In the genomic region with DNA sequence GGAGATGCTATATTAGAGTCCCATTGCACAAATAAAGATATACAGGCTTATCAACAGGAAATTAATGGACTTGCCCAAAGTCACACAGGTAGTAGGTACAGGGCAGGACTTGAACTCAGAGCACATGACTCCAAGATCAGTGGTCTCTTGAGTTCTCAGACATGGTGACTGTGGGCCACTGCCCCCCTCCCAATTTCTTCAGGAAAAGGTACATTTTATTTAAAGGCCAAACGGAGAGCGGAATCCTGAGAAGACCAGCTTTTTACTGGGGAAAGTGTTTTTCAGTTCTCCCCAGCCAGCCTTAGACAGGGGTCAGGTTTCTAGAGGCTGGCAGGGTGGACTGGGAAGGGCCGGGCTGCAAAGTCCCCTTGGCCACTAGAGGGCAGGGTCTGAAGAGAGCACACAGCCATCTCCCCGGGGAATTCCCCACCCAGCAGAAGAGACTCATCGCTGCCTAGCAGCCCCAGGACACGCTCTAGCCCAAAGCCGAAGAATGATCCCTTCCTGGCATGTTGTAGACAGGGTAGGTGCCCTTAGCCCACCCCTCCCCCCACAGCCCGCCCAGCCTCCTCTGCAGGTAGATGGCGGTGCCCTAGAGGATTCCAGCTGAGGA, we compare ENCODE assay signal across 8 cellular contexts. TPM values are rescaled to one million over a fixed set of nuclear protein-coding genes. Genes with fewer than 3 reads are reported as not detected.
DNase-seq lines count a peak whose midpoint lies in the region; ATAC-seq and TF ChIP-seq lines count a peak whose summit lies in the region.

No MANE protein-coding gene starts in this region.

- no peaks in the 10 kb centered on the region for H3K9me3 ChIP-seq in HEK293 (ENCODE audit: control insufficient read depth, insufficient read depth, low read depth, low read length)
- no peaks in the 10 kb centered on the region for H3K9me3 ChIP-seq in adrenal gland (replicated peaks in 1 of 3)
- H3K9me3 ChIP-seq in gastrocnemius medialis = no peaks in the 10 kb centered on the region

- H3K4me3 ChIP-seq in HEK293 (ENCODE audit: low read depth, low read length) (no peak overlapping the region), NB4 (ENCODE audit: low read depth, low read length) (no peak overlapping the region), adrenal gland (no peak overlapping the region), gastrocnemius medialis (no peak overlapping the region)

- TF ChIP-seq POLR2A in NB4 (IDR thresholded peaks at IDR 0.05; ENCODE audit: extremely low read depth, insufficient read length) (no peak), adrenal gland (IDR thresholded peaks at IDR 0.05) (no peak), gastrocnemius medialis (IDR thresholded peaks at IDR 0.05) (no peak)

- intact Hi-C loops in adrenal gland (cut with DNase I) = loop anchor here (5.0 to 10.0 kb wide), 5 partner anchors 48 to 252 kb away; no protein-coding TSS in a partner anchor
- intact Hi-C loops in left ventricle myocardium superior (cut with micrococcal nuclease) = loop anchor here (10.0 kb wide), 2 partner anchors 254 to 376 kb away; no protein-coding TSS in a partner anchor
- intact Hi-C loops in gastrocnemius medialis (cut with DNase I; ENCODE audit: low total_unique reads) = loop anchor here (1.0 to 5.0 kb wide), 3 partner anchors 40 to 252 kb away; no protein-coding TSS in a partner anchor

- ATAC-seq in left ventricle myocardium superior = peak; percentile 96
- peak; percentile 92 to 97 for ATAC-seq in gastrocnemius medialis

- peaks cover 0 to 34% of the 10 kb centered on the region in 2 experiments; a peak in 2 of 3 replicates for H3K36me3 ChIP-seq in HEK293 (ENCODE audit: control insufficient read depth in 2 of 2, insufficient read depth in 1 of 2, low read length in 2 of 2)
- no peaks in the 10 kb centered on the region for H3K36me3 ChIP-seq in adrenal gland (replicated peaks in 1 of 2)
- H3K36me3 ChIP-seq in gastrocnemius medialis = no peaks in the 10 kb centered on the region

- DNase-seq in GM10266 (ENCODE audit: extremely low spot score) (peak; percentile 82), NB4 (ENCODE audit: low read depth) (peak; percentile 78), T-helper 1 cell (peak; percentile 57 to 75 (median 69)), adrenal gland (peak; percentile 69 to 86 (median 81)), left ventricle myocardium superior (peak; percentile 64), gastrocnemius medialis (peak; percentile 52 to 78), middle frontal gyrus (ENCODE audit: extremely low spot score, low spot score) (no peak)

- H3K4me1 ChIP-seq in HEK293 (ENCODE audit: control insufficient read depth, insufficient read depth, low read length) = no peaks in the 10 kb centered on the region
- no peaks in the 10 kb centered on the region for H3K4me1 ChIP-seq in adrenal gland (replicated peaks in 1 of 2)
- peaks cover 6 to 7% of the 10 kb centered on the region in 2 donors for H3K4me1 ChIP-seq in gastrocnemius medialis

- H3K27ac ChIP-seq in HEK293 (ENCODE audit: extremely low read depth, low read depth, low read length) (no peak overlapping the region), adrenal gland (no peak overlapping the region), gastrocnemius medialis (no peak overlapping the region)

- TF ChIP-seq CTCF in GM10266 (IDR thresholded peaks at IDR 0.05; ENCODE audit: control insufficient read depth, insufficient read depth, low read depth, missing control alignments) (peak; percentile 83), HEK293 (tag by site-specific recombination; IDR thresholded peaks at IDR 0.05) (peak; percentile 66), NB4 (IDR thresholded peaks at IDR 0.05; ENCODE audit: low read depth, low read length) (peak; percentile 79), adrenal gland (IDR thresholded peaks at IDR 0.05) (peak; percentile 66 to 81 (median 76)), gastrocnemius medialis (IDR thresholded peaks at IDR 0.05 in 4 of 5, conservative IDR thresholded peaks at IDR 0.05 in 1 of 5) (peak; percentile 73 to 87 (median 76))

- CTCF ChIA-PET in HEK293 (lab: Yijun Ruan, JAX) = interaction anchor here (0.6 to 3.4 kb wide), 31 partner anchors 9 to 252 kb away, joined by 3 to 32 read pairs (median 4); no protein-coding TSS in a partner anchor

- 41 to 81% (median 55%) methylated on average over 3 to 9 of the region's 9 CpGs for WGBS in adrenal gland, 4 donors

- in situ Hi-C loops in gastrocnemius medialis (cut with MboI; ENCODE audit: low sequenced_read_pairs in 4 of 4) = loop anchor here in 2 of 4 donors (10.0 to 25.0 kb wide), 3 partner anchors 54 to 378 kb away; no protein-coding TSS in a partner anchor

- POLR2A ChIA-PET in HEK293 (lab: Yijun Ruan, JAX) = no interaction called here

- no peaks in the 10 kb centered on the region for H3K27me3 ChIP-seq in adrenal gland
- no peaks in the 10 kb centered on the region for H3K27me3 ChIP-seq in gastrocnemius medialis

TF ChIP-seq in HEK293, 187 proteins besides CTCF, POLR2A, EP300 and RAD21:
- TF ChIP-seq, protein P1, sequence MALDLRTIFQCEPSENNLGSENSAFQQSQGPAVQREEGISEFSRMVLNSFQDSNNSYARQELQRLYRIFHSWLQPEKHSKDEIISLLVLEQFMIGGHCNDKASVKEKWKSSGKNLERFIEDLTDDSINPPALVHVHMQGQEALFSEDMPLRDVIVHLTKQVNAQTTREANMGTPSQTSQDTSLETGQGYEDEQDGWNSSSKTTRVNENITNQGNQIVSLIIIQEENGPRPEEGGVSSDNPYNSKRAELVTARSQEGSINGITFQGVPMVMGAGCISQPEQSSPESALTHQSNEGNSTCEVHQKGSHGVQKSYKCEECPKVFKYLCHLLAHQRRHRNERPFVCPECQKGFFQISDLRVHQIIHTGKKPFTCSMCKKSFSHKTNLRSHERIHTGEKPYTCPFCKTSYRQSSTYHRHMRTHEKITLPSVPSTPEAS (tag by site-specific recombination; IDR thresholded peaks at IDR 0.05) = no peak
- TF ChIP-seq TCF7L2 (IDR thresholded peaks at IDR 0.05; ENCODE audit: borderline replicate concordance, low read depth, low read length) (no peak), ZNF654 (tag by site-specific recombination; IDR thresholded peaks at IDR 0.05; ENCODE audit: low read depth) (peak; percentile 42), ZNF292 (tag by site-specific recombination; IDR thresholded peaks at IDR 0.05; ENCODE audit: borderline replicate concordance, low read depth) (no peak), ZNF423 (tag by site-specific recombination; IDR thresholded peaks at IDR 0.05) (peak; percentile 84), ZNF2 (tag by site-specific recombination; IDR thresholded peaks at IDR 0.05) (0 out of 2 replicates have a peak, but pooled peaks have one; percentile 25), ZNF660 (tag by site-specific recombination; IDR thresholded peaks at IDR 0.05) (peak; percentile 47; the same call in 1 of the 2 replicates), ZXDB (tag by site-specific recombination; IDR thresholded peaks at IDR 0.05) (0 out of 2 replicates have a peak, but pooled peaks have one; percentile 18), KLF1 (tag by site-specific recombination; IDR thresholded peaks at IDR 0.05) (peak; percentile 55), SP7 (tag by site-specific recombination; IDR thresholded peaks at IDR 0.05) (0 out of 2 replicates have a peak, but pooled peaks have one; percentile 23), ZNF768 (tag by site-specific recombination; IDR thresholded peaks at IDR 0.05) (no peak), PRDM1 (tag by site-specific recombination; IDR thresholded peaks at IDR 0.05) (no peak)
- TF ChIP-seq, protein P2, sequence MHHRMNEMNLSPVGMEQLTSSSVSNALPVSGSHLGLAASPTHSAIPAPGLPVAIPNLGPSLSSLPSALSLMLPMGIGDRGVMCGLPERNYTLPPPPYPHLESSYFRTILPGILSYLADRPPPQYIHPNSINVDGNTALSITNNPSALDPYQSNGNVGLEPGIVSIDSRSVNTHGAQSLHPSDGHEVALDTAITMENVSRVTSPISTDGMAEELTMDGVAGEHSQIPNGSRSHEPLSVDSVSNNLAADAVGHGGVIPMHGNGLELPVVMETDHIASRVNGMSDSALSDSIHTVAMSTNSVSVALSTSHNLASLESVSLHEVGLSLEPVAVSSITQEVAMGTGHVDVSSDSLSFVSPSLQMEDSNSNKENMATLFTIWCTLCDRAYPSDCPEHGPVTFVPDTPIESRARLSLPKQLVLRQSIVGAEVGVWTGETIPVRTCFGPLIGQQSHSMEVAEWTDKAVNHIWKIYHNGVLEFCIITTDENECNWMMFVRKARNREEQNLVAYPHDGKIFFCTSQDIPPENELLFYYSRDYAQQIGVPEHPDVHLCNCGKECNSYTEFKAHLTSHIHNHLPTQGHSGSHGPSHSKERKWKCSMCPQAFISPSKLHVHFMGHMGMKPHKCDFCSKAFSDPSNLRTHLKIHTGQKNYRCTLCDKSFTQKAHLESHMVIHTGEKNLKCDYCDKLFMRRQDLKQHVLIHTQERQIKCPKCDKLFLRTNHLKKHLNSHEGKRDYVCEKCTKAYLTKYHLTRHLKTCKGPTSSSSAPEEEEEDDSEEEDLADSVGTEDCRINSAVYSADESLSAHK (tag by site-specific recombination; IDR thresholded peaks at IDR 0.05) = no peak
- TF ChIP-seq, protein P3, sequence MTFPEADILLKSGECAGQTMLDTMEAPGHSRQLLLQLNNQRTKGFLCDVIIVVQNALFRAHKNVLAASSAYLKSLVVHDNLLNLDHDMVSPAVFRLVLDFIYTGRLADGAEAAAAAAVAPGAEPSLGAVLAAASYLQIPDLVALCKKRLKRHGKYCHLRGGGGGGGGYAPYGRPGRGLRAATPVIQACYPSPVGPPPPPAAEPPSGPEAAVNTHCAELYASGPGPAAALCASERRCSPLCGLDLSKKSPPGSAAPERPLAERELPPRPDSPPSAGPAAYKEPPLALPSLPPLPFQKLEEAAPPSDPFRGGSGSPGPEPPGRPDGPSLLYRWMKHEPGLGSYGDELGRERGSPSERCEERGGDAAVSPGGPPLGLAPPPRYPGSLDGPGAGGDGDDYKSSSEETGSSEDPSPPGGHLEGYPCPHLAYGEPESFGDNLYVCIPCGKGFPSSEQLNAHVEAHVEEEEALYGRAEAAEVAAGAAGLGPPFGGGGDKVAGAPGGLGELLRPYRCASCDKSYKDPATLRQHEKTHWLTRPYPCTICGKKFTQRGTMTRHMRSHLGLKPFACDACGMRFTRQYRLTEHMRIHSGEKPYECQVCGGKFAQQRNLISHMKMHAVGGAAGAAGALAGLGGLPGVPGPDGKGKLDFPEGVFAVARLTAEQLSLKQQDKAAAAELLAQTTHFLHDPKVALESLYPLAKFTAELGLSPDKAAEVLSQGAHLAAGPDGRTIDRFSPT (tag by site-specific recombination; IDR thresholded peaks at IDR 0.05) = no peak

RNA-seq across cellular contexts. Expression of a gene that starts 29.7 kb away (rescaled TPM):
- total RNA-seq in adrenal gland = 10 to 100 TPM in 6 of 8 donors, 1 to 10 TPM in 2; 7.4 to 32.6 (median 21.0) TPM
- polyA plus RNA-seq in adrenal gland = 10 to 100 TPM; 16.3 to 24.6 (median 20.6) TPM
- 7.1 TPM for total RNA-seq in left ventricle myocardium superior
- 10 to 100 TPM in 2 of 4 donors, 1 to 10 TPM in 2; 3.9 to 11.4 (median 9.2) TPM for total RNA-seq in gastrocnemius medialis
